In the genomic region with DNA sequence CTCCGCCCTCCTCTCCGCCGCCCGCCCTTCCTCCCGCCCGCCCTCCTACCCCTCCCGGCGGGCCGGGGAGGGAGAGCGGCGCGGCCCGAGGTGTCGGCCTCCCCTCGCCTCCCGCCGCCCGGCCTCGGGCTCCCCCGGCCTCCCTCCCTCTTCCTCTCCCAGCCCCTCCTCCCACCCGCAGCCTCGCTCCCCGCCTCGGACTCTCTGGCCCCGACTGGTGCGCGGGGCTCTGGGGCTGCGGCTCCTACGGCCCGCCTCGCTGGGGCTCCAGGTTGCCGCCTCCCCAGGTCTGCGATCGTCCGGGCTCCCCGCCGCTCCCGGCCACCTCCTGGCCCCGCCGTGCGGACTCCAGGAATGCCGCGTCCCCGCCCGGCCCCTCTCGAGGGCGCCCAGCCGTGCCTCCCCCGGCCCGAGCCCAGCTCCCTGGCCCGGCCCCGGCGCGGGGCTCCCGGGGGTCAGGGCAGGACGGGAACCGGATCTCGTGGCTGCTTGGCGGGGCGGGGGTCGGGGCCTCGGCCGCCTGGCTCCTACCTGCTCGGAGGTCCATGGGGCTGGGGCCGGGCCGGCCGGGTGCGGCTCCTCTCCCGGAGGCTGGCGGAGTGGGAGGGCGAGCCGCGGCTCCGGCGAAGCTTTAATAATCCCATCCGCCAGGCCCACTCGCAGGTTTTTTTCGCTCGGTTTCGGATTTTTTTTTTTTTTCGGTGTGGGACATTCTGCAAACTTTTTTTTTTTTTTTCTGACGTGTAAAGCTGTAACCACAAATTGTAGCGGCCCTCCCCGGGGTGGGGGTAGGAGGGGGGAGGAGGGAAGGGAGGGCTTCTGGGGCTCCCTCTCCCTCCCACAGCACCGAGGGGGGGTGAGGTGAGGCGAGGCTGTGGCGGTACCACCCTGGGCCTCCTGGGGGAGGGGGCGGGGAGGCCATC, we compare ENCODE assay signal across 8 cellular contexts. TPM values are rescaled to one million over a fixed set of nuclear protein-coding genes. Genes with fewer than 3 reads are reported as not detected.
DNase-seq lines count a peak whose midpoint lies in the region; ATAC-seq and TF ChIP-seq lines count a peak whose summit lies in the region.

A gene (minus strand): TSS at position 606 of the 923 bp plus-strand sequence. CDS start 59 bp downstream, at position 547.

- peak within 1 kb of the TSS; percentile 91 for H3K9ac ChIP-seq in mesenchymal stem cell (ENCODE audit: low read length)

- H2BK120ac ChIP-seq in mesenchymal stem cell (ENCODE audit: low read depth, low read length), result peak within 1 kb of the TSS; percentile 97

- peak within 1 kb of the TSS; percentile 94 for H2BK15ac ChIP-seq in mesenchymal stem cell (ENCODE audit: low read depth, poor library complexity, severe bottlenecking)

- peak; percentile 61 for DNase-seq in GM12865 (ENCODE audit: low read depth)
- peak; percentile 21 for DNase-seq in MV-4-11 (lab: John Stamatoyannopoulos, UW)
- DNase-seq in activated CD4-positive, alpha-beta T cell treated with anti-CD3 and anti-CD28 coated beads, Interleukin-2, amount 50 U/mL, for 1 hour, result peak; percentile 79
- DNase-seq in effector CD4-positive, alpha-beta T cell, result peak; percentile 79
- DNase-seq in mesenchymal stem cell, result peak; percentile 78
- DNase-seq in stimulated activated naive B cell treated with anti-CD40 and anti-IgM and Interleukin-4, amounts not matched to agents 10 μg/mL and 1 μg/mL and 100 μg/mL, for 72 hours, result peak; percentile 72

- H3K27ac ChIP-seq in mesenchymal stem cell (ENCODE audit: low read length, poor library complexity, severe bottlenecking), result peak within 1 kb of the TSS; percentile 99

- peak; percentile 60 to 66 for ATAC-seq in stimulated activated naive B cell treated with anti-CD40 and anti-IgM and Interleukin-4, amounts not matched to agents 10 μg/mL and 1 μg/mL and 100 μg/mL, for 72 hours (replicated peaks)
- no peak for ATAC-seq in GM19397 (IDR thresholded peaks at IDR 0.05; ENCODE audit: unreplicated experiment)
- ATAC-seq in HG03565 (IDR thresholded peaks at IDR 0.05; ENCODE audit: unreplicated experiment), result no peak

- H4K8ac ChIP-seq in mesenchymal stem cell (ENCODE audit: low read length), result peak within 1 kb of the TSS; percentile 93

- H3K79me1 ChIP-seq in mesenchymal stem cell (replicated peaks; ENCODE audit: low read length, poor library complexity, severe bottlenecking), result peaks cover 7% of the 10 kb centered on the region

- no peak for TF ChIP-seq CTCF in GM12865 (IDR thresholded peaks at IDR 0.05; ENCODE audit: insufficient read depth, low read depth, low read length, missing control alignments)

- peak within 1 kb of the TSS; percentile 59 for H3K4me2 ChIP-seq in mesenchymal stem cell (ENCODE audit: low read length, poor library complexity, severe bottlenecking)

- H3K14ac ChIP-seq in mesenchymal stem cell (ENCODE audit: low read length in 2 of 2), result peak within 1 kb of the TSS; percentile 88 to 99

- H4K91ac ChIP-seq in mesenchymal stem cell (ENCODE audit: low read length), result peak within 1 kb of the TSS; percentile 95

- H2BK12ac ChIP-seq in mesenchymal stem cell (ENCODE audit: low read length in 2 of 2), result peak within 1 kb of the TSS; percentile 89 to 98

- H3K18ac ChIP-seq in mesenchymal stem cell (ENCODE audit: low read depth in 1 of 2, low read length in 2 of 2), result peak within 1 kb of the TSS; percentile 95 to 96

- no peaks in the 10 kb centered on the region for H3K9me3 Mint-ChIP-seq in stimulated activated naive B cell treated with anti-CD40 and anti-IgM and Interleukin-4, amounts not matched to agents 10 μg/mL and 1 μg/mL and 100 μg/mL, for 72 hours

- H3K27me3 ChIP-seq in mesenchymal stem cell (ENCODE audit: control insufficient read depth in 1 of 2, insufficient read depth in 1 of 2, low read length in 2 of 2), result no peaks in the 10 kb centered on the region

- H3K36me3 Mint-ChIP-seq in stimulated activated naive B cell treated with anti-CD40 and anti-IgM and Interleukin-4, amounts not matched to agents 10 μg/mL and 1 μg/mL and 100 μg/mL, for 72 hours, result peaks cover 3 to 26% of the 10 kb centered on the region in 2 donors

- WGBS in mesenchymal stem cell, result under 1% methylated on average over 66 of the region's 88 CpGs

- H2AK5ac ChIP-seq in mesenchymal stem cell (ENCODE audit: low read length, severe bottlenecking), result peak within 1 kb of the TSS; percentile 95

- H3K23ac ChIP-seq in mesenchymal stem cell (ENCODE audit: low read length in 2 of 2), result peak within 1 kb of the TSS in 1 of 2 experiments; percentile 46

- peak within 1 kb of the TSS; percentile 100 for H2BK5ac ChIP-seq in mesenchymal stem cell (ENCODE audit: low read depth, low read length, poor library complexity, severe bottlenecking)

- H3K36me3 ChIP-seq in mesenchymal stem cell (ENCODE audit: control insufficient read depth in 1 of 2, insufficient read depth in 2 of 2, low read depth in 1 of 2, low read length in 2 of 2), result peaks cover 0 to 12% of the 10 kb centered on the region in 2 experiments

- peak within 1 kb of the TSS; percentile 93 for H3K4me3 Mint-ChIP-seq in stimulated activated naive B cell treated with anti-CD40 and anti-IgM and Interleukin-4, amounts not matched to agents 10 μg/mL and 1 μg/mL and 100 μg/mL, for 72 hours

- H3K4me1 Mint-ChIP-seq in stimulated activated naive B cell treated with anti-CD40 and anti-IgM and Interleukin-4, amounts not matched to agents 10 μg/mL and 1 μg/mL and 100 μg/mL, for 72 hours, result peaks cover 47 to 60% of the 10 kb centered on the region in 2 donors

- peak within 1 kb of the TSS; percentile 97 for H3K27ac Mint-ChIP-seq in stimulated activated naive B cell treated with anti-CD40 and anti-IgM and Interleukin-4, amounts not matched to agents 10 μg/mL and 1 μg/mL and 100 μg/mL, for 72 hours

- no peak within 1 kb of the TSS for H2AFZ ChIP-seq in mesenchymal stem cell (ENCODE audit: low read depth, low read length)

- H3K4me3 ChIP-seq in GM12865 (ENCODE audit: low read depth, low read length) (peak within 1 kb of the TSS; percentile 50), mesenchymal stem cell (ENCODE audit: insufficient read depth in 1 of 2, low read depth in 1 of 2, low read length in 2 of 2) (peak within 1 kb of the TSS; percentile 81 to 86)

- H3K4me1 ChIP-seq in mesenchymal stem cell (ENCODE audit: control insufficient read depth, insufficient read depth, low read depth, low read length), result peaks cover 62% of the 10 kb centered on the region

- H3K9me3 ChIP-seq in mesenchymal stem cell (ENCODE audit: control insufficient read depth, low read length), result no peaks in the 10 kb centered on the region

- peak within 1 kb of the TSS; percentile 96 for H3K4ac ChIP-seq in mesenchymal stem cell (ENCODE audit: low read depth in 1 of 2, low read length in 2 of 2)

- no peaks in the 10 kb centered on the region for H3K27me3 Mint-ChIP-seq in stimulated activated naive B cell treated with anti-CD40 and anti-IgM and Interleukin-4, amounts not matched to agents 10 μg/mL and 1 μg/mL and 100 μg/mL, for 72 hours

RNA-seq across cellular contexts. Expression of the gene that starts here (rescaled TPM):
- polyA plus RNA-seq in mesenchymal stem cell (2013, experiment 1 of 2), result 5.7 TPM
- 5.8 TPM for polyA plus RNA-seq in mesenchymal stem cell (2013, experiment 2 of 2)

Comparison
In these comparisons a context has a peak if more than half of its experiments do, and no peak if none do; other contexts are left out.
1. DNase-seq: peak in every context shown above with its lines; median percentile 79 in activated CD4-positive, alpha-beta T cell treated with anti-CD3 and anti-CD28 coated beads, Interleukin-2, amount 50 U/mL, for 1 hour; 79 in effector CD4-positive, alpha-beta T cell; 78 in mesenchymal stem cell; 72 in stimulated activated naive B cell treated with anti-CD40 and anti-IgM and Interleukin-4, amounts not matched to agents 10 μg/mL and 1 μg/mL and 100 μg/mL, for 72 hours; 61 in GM12865; 21 in MV-4-11.
2. ATAC-seq: peak in stimulated activated naive B cell treated with anti-CD40 and anti-IgM and Interleukin-4, amounts not matched to agents 10 μg/mL and 1 μg/mL and 100 μg/mL, for 72 hours (2 of 2); none in GM19397 (single experiment) and HG03565 (single experiment).